ENCODE assay signal across 1 cellular context in genomic region chr16:71467810-71468209, GRCh38.
TF ChIP-seq lines count a peak whose summit lies in the region.

No MANE protein-coding gene starts in this region.

TF ChIP-seq in HepG2, 621 proteins besides CTCF, POLR2A, EP300 and RAD21 (continued from another document and continues in another):
- TF ChIP-seq MAX (IDR thresholded peaks at IDR 0.05) (no peak), YEATS2 (CRISPR knock-in tag; IDR thresholded peaks at IDR 0.05; ENCODE audit: borderline replicate concordance) (peak; percentile 87; the same call in 1 of the 2 replicates), HOXA7 (CRISPR knock-in tag; IDR thresholded peaks at IDR 0.05) (peak; percentile 94; the same call in 1 of the 2 replicates), MED1 (CRISPR knock-in tag; IDR thresholded peaks at IDR 0.05) (peak; percentile 65), ADNP (CRISPR knock-in tag; IDR thresholded peaks at IDR 0.05) (no peak), HNRNPK (IDR thresholded peaks at IDR 0.05; ENCODE audit: low read depth, low read length, poor library complexity, severe bottlenecking) (no peak), ZSCAN30 (CRISPR knock-in tag; IDR thresholded peaks at IDR 0.05) (peak; percentile 84; the same call in 1 of the 2 replicates), ZNF670 (CRISPR knock-in tag; IDR thresholded peaks at IDR 0.05; ENCODE audit: borderline replicate concordance) (peak; percentile 59; the same call in 1 of the 2 replicates), ZNF605 (CRISPR knock-in tag; IDR thresholded peaks at IDR 0.05) (peak; percentile 97), HOXA9 (CRISPR knock-in tag; IDR thresholded peaks at IDR 0.05; ENCODE audit: borderline replicate concordance) (peak; percentile 89; the same call in 1 of the 2 replicates), CBX2 (IDR thresholded peaks at IDR 0.05; ENCODE audit: low read depth, low read length) (no peak), CBX2 (CRISPR knock-in tag; IDR thresholded peaks at IDR 0.05; ENCODE audit: low read depth) (0 out of 2 replicates have a peak, but pooled peaks have one; percentile 66), GPN1 (CRISPR knock-in tag; IDR thresholded peaks at IDR 0.05; ENCODE audit: borderline replicate concordance) (peak; percentile 98), MXI1 (IDR thresholded peaks at IDR 0.05; ENCODE audit: borderline replicate concordance, low read depth, low read length) (peak; percentile 85; the same call in 1 of the 3 replicates), DMTF1 (CRISPR knock-in tag; IDR thresholded peaks at IDR 0.05) (0 out of 2 replicates have a peak, but pooled peaks have one; percentile 76), ZNF382 (CRISPR knock-in tag; IDR thresholded peaks at IDR 0.05; ENCODE audit: borderline replicate concordance) (no peak), ZNF143 (CRISPR knock-in tag; IDR thresholded peaks at IDR 0.05) (no peak), ZNF446 (CRISPR knock-in tag; IDR thresholded peaks at IDR 0.05) (peak; percentile 98; the same call in 1 of the 2 replicates), SMYD3 (CRISPR knock-in tag; IDR thresholded peaks at IDR 0.05) (no peak), HMGA1 (CRISPR knock-in tag; conservative IDR thresholded peaks at IDR 0.05) (no peak), ZNF234 (CRISPR knock-in tag; conservative IDR thresholded peaks at IDR 0.05) (no peak), ZNF138 (CRISPR knock-in tag; IDR thresholded peaks at IDR 0.05; ENCODE audit: low read depth) (peak; percentile 93), KMT2B (CRISPR knock-in tag; IDR thresholded peaks at IDR 0.05) (peak; percentile 85), HNF4G (IDR thresholded peaks at IDR 0.05; ENCODE audit: borderline replicate concordance, low read depth, low read length) (0 out of 2 replicates have a peak, but pooled peaks have one; percentile 11), HNF4G (CRISPR knock-in tag; IDR thresholded peaks at IDR 0.05; ENCODE audit: borderline replicate concordance, low read depth) (no peak), CBFB (CRISPR knock-in tag; IDR thresholded peaks at IDR 0.05) (no peak), TFE3 (CRISPR knock-in tag; IDR thresholded peaks at IDR 0.05) (peak; percentile 93), HES4 (CRISPR knock-in tag; IDR thresholded peaks at IDR 0.05; ENCODE audit: borderline replicate concordance) (peak; percentile 98), EHMT2 (IDR thresholded peaks at IDR 0.05; ENCODE audit: borderline replicate concordance, low read depth, low read length) (peak; percentile 100), UBTF (CRISPR knock-in tag; IDR thresholded peaks at IDR 0.05) (no peak), ARID5B (CRISPR knock-in tag; IDR thresholded peaks at IDR 0.05) (peak; percentile 78), AHDC1 (CRISPR knock-in tag; IDR thresholded peaks at IDR 0.05; ENCODE audit: borderline replicate concordance) (peak; percentile 41; the same call in 1 of the 2 replicates), ZSCAN12 (CRISPR knock-in tag; IDR thresholded peaks at IDR 0.05) (peak; percentile 98), SOX6 (IDR thresholded peaks at IDR 0.05) (no peak), SOX6 (CRISPR knock-in tag; IDR thresholded peaks at IDR 0.05) (no peak), ZNF850 (CRISPR knock-in tag; conservative IDR thresholded peaks at IDR 0.05) (no peak), RXRA (CRISPR knock-in tag; IDR thresholded peaks at IDR 0.05) (no peak), NFYB (CRISPR knock-in tag; IDR thresholded peaks at IDR 0.05) (no peak), GMEB1 (CRISPR knock-in tag; IDR thresholded peaks at IDR 0.05; ENCODE audit: borderline replicate concordance) (no peak), RARA (CRISPR knock-in tag; IDR thresholded peaks at IDR 0.05) (peak; percentile 83), ZNF761 (CRISPR knock-in tag; conservative IDR thresholded peaks at IDR 0.05) (peak; percentile 78; the same call in 1 of the 2 replicates), HMGXB4 (CRISPR knock-in tag; IDR thresholded peaks at IDR 0.05; ENCODE audit: borderline replicate concordance in 1 of 2, low read depth in 1 of 2) (peak; percentile 21 to 69; a peak in 1 of 4 replicates), ZNF530 (CRISPR knock-in tag; IDR thresholded peaks at IDR 0.05; ENCODE audit: low read depth) (peak; percentile 96), TAF1 (CRISPR knock-in tag; IDR thresholded peaks at IDR 0.05) (0 out of 2 replicates have a peak, but pooled peaks have one; percentile 25), ZFP90 (CRISPR knock-in tag; IDR thresholded peaks at IDR 0.05; ENCODE audit: borderline replicate concordance) (peak; percentile 97), TRIM24 (CRISPR knock-in tag; IDR thresholded peaks at IDR 0.05) (no peak)
